In the genomic region with DNA sequence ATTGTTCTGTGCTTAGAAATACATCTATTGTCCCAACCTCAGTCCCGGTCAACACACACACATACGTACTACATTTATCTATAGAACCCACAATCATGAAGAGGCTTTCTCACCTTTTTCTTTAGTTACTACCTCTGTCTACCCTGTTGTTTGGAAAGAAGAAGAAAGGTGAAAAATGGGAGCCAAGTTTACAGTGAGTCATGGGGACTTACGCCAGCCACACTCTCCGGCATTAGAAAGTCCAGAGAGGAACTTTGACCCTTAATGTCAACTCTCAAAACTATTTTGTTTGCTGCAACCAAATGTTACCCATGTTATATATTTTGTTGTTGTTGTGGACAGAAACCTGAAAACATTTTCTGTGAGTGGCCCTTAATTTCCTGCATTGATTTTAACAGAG, we compare ENCODE assay signal across 20 cellular contexts.
"Had no signal": no experiment of that assay in that cellular context is flagged by ENCODE, and none has a peak within 500 bp of the region (broad histone marks: within the 10 kb centered on the region; RNA-seq: fewer than 3 reads in every experiment).

No MANE protein-coding gene starts in this region.

- H3K36me3 ChIP-seq: cardiac muscle cell, right atrium auricular region, transverse colon, WERI-Rb-1 had no signal

- DNase-seq: activated CD4-positive, alpha-beta memory T cell treated with anti-CD3 and anti-CD28 coated beads for 36 hours; activated CD4-positive, alpha-beta T cell treated with anti-CD3 and anti-CD28 coated beads for 36 hours; activated CD8-positive, alpha-beta memory T cell treated with anti-CD3 and anti-CD28 coated beads, Interleukin-2, amount 10 ng/mL, durations not matched to agents 7 days and 5 days; activated naive CD4-positive, alpha-beta T cell treated with anti-CD3 and anti-CD28 coated beads for 36 hours; activated T-cell treated with anti-CD3 and anti-CD28 coated beads, Interleukin-2, amount 50 U/mL, for 1 hour; dorsolateral prefrontal cortex; erythroblast; foreskin keratinocyte; glutamatergic neuron; hypothalamus; nucleus accumbens; stimulated activated CD4-positive, alpha-beta T cell treated with anti-CD3 and anti-CD28 coated beads, Interleukin-4, amount 100 ng/mL, for 4 hours; stimulated activated CD8-positive, alpha-beta memory T cell treated with anti-CD3 and anti-CD28 coated beads, Interleukin-4, amount 100 ng/mL, for 48 hours; stimulated activated naive CD8-positive, alpha-beta T cell treated with anti-CD3 and anti-CD28 coated beads, Interleukin-15, Interleukin-2, amounts not matched to agents 100 U/mL and 50 U/mL, for 24 hours; transverse colon; WERI-Rb-1 had no signal

- H3K27ac ChIP-seq: cardiac muscle cell, dorsolateral prefrontal cortex, foreskin keratinocyte, right atrium auricular region, transverse colon, WERI-Rb-1 had no signal

- H3K27me3 ChIP-seq: cardiac muscle cell, dorsolateral prefrontal cortex, foreskin keratinocyte, right atrium auricular region, transverse colon had no signal

- H3K9me3 ChIP-seq: right atrium auricular region, transverse colon had no signal

- H3K4me3 ChIP-seq: cardiac muscle cell, dorsolateral prefrontal cortex, right atrium auricular region, smooth muscle cell, transverse colon had no signal

- FAIRE-seq: astrocyte had no signal
